ENCODE assay signal across 9 cellular contexts in genomic region chr2:223725986-223726970, GRCh38.
DNase-seq lines count a peak whose midpoint lies in the region; ATAC-seq and TF ChIP-seq lines count a peak whose summit lies in the region.
"Had no signal": no experiment of that assay in that cellular context is flagged by ENCODE, and none has a peak within 500 bp of the region (broad histone marks: within the 10 kb centered on the region; RNA-seq: fewer than 3 reads in every experiment).

No MANE protein-coding gene starts in this region.

- no peaks in the 10 kb centered on the region for H3K36me3 Mint-ChIP-seq in nephron progenitor cell (ENCODE audit: low read depth)

- H3K27me3 ChIP-seq in right atrium auricular region (no peaks in the 10 kb centered on the region), right cardiac atrium (ENCODE audit: control insufficient read depth, insufficient read depth) (no peaks in the 10 kb centered on the region), dorsolateral prefrontal cortex (no peaks in the 10 kb centered on the region), aorta (ENCODE audit: control insufficient read depth in 1 of 2, insufficient read depth in 2 of 2, low read length in 1 of 2) (no peaks in the 10 kb centered on the region)

- peak overlapping the region; percentile 44 for H3K27ac Mint-ChIP-seq in nephron progenitor cell

- H3K9me3 Mint-ChIP-seq in nephron progenitor cell, result no peaks in the 10 kb centered on the region

- H3K27ac ChIP-seq in right atrium auricular region (peak overlapping the region; percentile 62 to 83), right cardiac atrium (ENCODE audit: low read length) (no peak overlapping the region), dorsolateral prefrontal cortex (peak overlapping the region in 49 of 59 donors; percentile 5 to 80 (median 57)), aorta (ENCODE audit: low read depth in 1 of 2, low read length in 2 of 2) (peak overlapping the region; percentile 28 to 37)

- H3K9me3 ChIP-seq in right atrium auricular region (no peaks in the 10 kb centered on the region), right cardiac atrium (ENCODE audit: control insufficient read depth, low read length) (no peaks in the 10 kb centered on the region), aorta (ENCODE audit: control insufficient read depth, low read length) (no peaks in the 10 kb centered on the region)

- H3K4me1 ChIP-seq in right atrium auricular region (peaks cover 0 to 27% of the 10 kb centered on the region in 2 donors), right cardiac atrium (ENCODE audit: control insufficient read depth, insufficient read depth, low read length) (peaks cover 5% of the 10 kb centered on the region), aorta (ENCODE audit: control insufficient read depth in 1 of 2, insufficient read depth in 2 of 2, low read length in 2 of 2) (peaks cover 2% of the 10 kb centered on the region in 2 donors)

- no peak overlapping the region for H3K4me3 ChIP-seq in right atrium auricular region
- no peak overlapping the region for H3K4me3 ChIP-seq in right cardiac atrium (ENCODE audit: low read length)
- no peak overlapping the region for H3K4me3 ChIP-seq in dorsolateral prefrontal cortex
- no peak overlapping the region for H3K4me3 ChIP-seq in aorta (ENCODE audit: low read length in 2 of 2)
- H3K4me3 ChIP-seq: lung had no signal

- DNase-seq in right atrium auricular region (ENCODE audit: low spot score) (no peak), right cardiac atrium (no peak), dorsolateral prefrontal cortex (no peak), nephron progenitor cell (no peak), aorta (no peak), NCI-H2107 (lab: John Stamatoyannopoulos, UW) (no peak), NCI-H128 (lab: John Stamatoyannopoulos, UW; ENCODE audit: unreplicated experiment) (no peak)

- no peak for TF ChIP-seq CTCF in right atrium auricular region (IDR thresholded peaks at IDR 0.05)
- TF ChIP-seq CTCF in dorsolateral prefrontal cortex (IDR thresholded peaks at IDR 0.05 in 54 of 56, conservative IDR thresholded peaks at IDR 0.05 in 2 of 56; ENCODE audit: low read depth in 1 of 56, partially characterized antibody in 56 of 56), result no peak
- TF ChIP-seq CTCF in nephron progenitor cell (IDR thresholded peaks at IDR 0.05), result no peak

- ATAC-seq in right cardiac atrium (no peak), aorta (ENCODE audit: low FRiP score) (no peak), HG02610 (IDR thresholded peaks at IDR 0.05; ENCODE audit: unreplicated experiment) (no peak)

- WGBS in right cardiac atrium, result 89% methylated on average over 8 of the region's 8 CpGs
- WGBS in aorta, 2 donors, result 87 to 92% methylated on average over 8 of the region's 8 CpGs

- intact Hi-C loops in right cardiac atrium (cut with DNase I), result no loop called here
- intact Hi-C loops in dorsolateral prefrontal cortex (cut with DNase I), result loop anchor here in 1 of 2 donors (5.0 to 10.0 kb wide), 2 partner anchors 71 to 229 kb away; partner anchors contain the start of gene MRPL44
- intact Hi-C loops in aorta (cut with DNase I), result loop anchor here in 1 of 2 donors (1.0 kb wide), 1 partner anchor 35 kb away; no protein-coding TSS in a partner anchor

- H3K36me3 ChIP-seq in right atrium auricular region (no peaks in the 10 kb centered on the region), aorta (ENCODE audit: control insufficient read depth in 1 of 2, insufficient read depth in 2 of 2, low read length in 1 of 2) (no peaks in the 10 kb centered on the region)

- peak overlapping the region; percentile 46 for H3K4me3 Mint-ChIP-seq in nephron progenitor cell

- peaks cover 58% of the 10 kb centered on the region for H3K4me1 Mint-ChIP-seq in nephron progenitor cell

- H3K27me3 Mint-ChIP-seq in nephron progenitor cell (ENCODE audit: low read depth, poor library complexity), result peaks cover 3% of the 10 kb centered on the region
